In the genomic region with DNA sequence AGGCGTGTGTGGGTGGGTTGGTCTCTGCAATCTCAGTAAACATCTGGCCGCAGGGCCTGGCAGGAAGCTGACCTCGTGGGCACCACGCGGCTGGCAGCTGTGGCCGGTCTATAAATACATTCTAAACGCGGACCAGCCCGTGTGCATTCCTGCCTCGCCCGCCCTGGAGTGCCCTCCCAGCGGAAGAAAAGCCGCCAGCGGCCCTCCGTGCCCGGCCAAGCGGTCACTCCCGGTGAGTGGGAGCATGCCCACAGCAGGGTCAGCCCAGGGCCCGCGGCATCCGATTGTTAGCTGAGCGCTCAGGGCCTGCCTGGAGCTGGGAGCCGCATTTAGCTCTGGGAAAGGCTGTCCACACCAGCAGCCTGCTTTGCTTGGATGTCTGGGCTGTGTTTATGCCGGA, we compare ENCODE assay signal across 15 cellular contexts. TPM values are rescaled to one million over a fixed set of nuclear protein-coding genes. Genes with fewer than 3 reads are reported as not detected.
A peak's percentile ranks its signal among the peaks of the same experiment; 100 is the strongest.
DNase-seq lines count a peak whose midpoint lies in the region; TF ChIP-seq lines count a peak whose summit lies in the region.
"Had no signal": no experiment of that assay in that cellular context is flagged by ENCODE, and none has a peak within 500 bp of the region (broad histone marks: within the 10 kb centered on the region; RNA-seq: fewer than 3 reads in every experiment).

No MANE protein-coding gene starts in this region.

- H3K4me1 ChIP-seq in smooth muscle cell (ENCODE audit: low read depth): no peaks in the 10 kb centered on the region

- DNase-seq in AG10803 (ENCODE audit: low read depth): peak; percentile 69
- peak; percentile 48 for DNase-seq in RPMI8226
- DNase-seq in head of caudate nucleus: peak in 31 of 42 donors; percentile 22 to 69 (median 46)
- DNase-seq in pons (ENCODE audit: low spot score): peak; percentile 55
- DNase-seq in smooth muscle cell (lab: John Stamatoyannopoulos, UW; ENCODE audit: unreplicated experiment): no peak
- DNase-seq in NCI-H146 (lab: John Stamatoyannopoulos, UW): no peak
- DNase-seq in stimulated activated CD8-positive, alpha-beta memory T cell treated with anti-CD3 and anti-CD28 coated beads, Interleukin-4, amount 100 ng/mL, for 48 hours: no peak
- no peak for DNase-seq in ecto neural progenitor cell (ENCODE audit: low spot score)
- DNase-seq: activated effector memory CD4-positive, alpha-beta T cell treated with Interleukin-2 at 50 U/mL for 16 hours; GDM1; kidney glomerular epithelial cell; natural killer cell; NCI-H774; T-cell had no signal

- no peaks in the 10 kb centered on the region for H3K36me3 ChIP-seq in smooth muscle cell (ENCODE audit: low read depth)
- H3K36me3 ChIP-seq: upper lobe of left lung had no signal

- H3K27ac ChIP-seq in smooth muscle cell (ENCODE audit: low read depth): no peak overlapping the region
- H3K27ac ChIP-seq: upper lobe of left lung had no signal

- peaks cover 98% of the 10 kb centered on the region for H4K20me1 ChIP-seq in smooth muscle cell (ENCODE audit: low read depth)

- no peaks in the 10 kb centered on the region for H3F3A ChIP-seq in smooth muscle cell (ENCODE audit: low read depth)

- TF ChIP-seq CTCF in AG10803 (conservative IDR thresholded peaks at IDR 0.05; ENCODE audit: low read length) (no peak), smooth muscle cell (IDR thresholded peaks at IDR 0.05; ENCODE audit: borderline replicate concordance, insufficient read depth, poor library complexity, severe bottlenecking) (no peak)

- no peak overlapping the region for H3K9ac ChIP-seq in smooth muscle cell (ENCODE audit: low read depth)

- H3K4me3 ChIP-seq in AG10803 (ENCODE audit: low read length): no peak overlapping the region
- H3K4me3 ChIP-seq in smooth muscle cell: no peak overlapping the region
- H3K4me3 ChIP-seq: upper lobe of left lung had no signal

- H3K27me3 ChIP-seq in smooth muscle cell (ENCODE audit: low read depth): no peaks in the 10 kb centered on the region
- H3K27me3 ChIP-seq: upper lobe of left lung had no signal

- no peaks in the 10 kb centered on the region for H3K9me3 ChIP-seq in smooth muscle cell (replicated peaks; ENCODE audit: low read depth)
- H3K9me3 ChIP-seq: upper lobe of left lung had no signal

- no peak overlapping the region for H3K4me2 ChIP-seq in smooth muscle cell

- H3K79me2 ChIP-seq in smooth muscle cell (ENCODE audit: low read depth): peaks cover 21% of the 10 kb centered on the region

- WGBS in smooth muscle cell (ENCODE audit: low lambda C conversion rate): 88% methylated on average over 23 of the region's 24 CpGs

- intact Hi-C loops in head of caudate nucleus (cut with DNase I): no loop called here

- H2AFZ ChIP-seq in smooth muscle cell (ENCODE audit: low read depth): no peak overlapping the region

RNA-seq across cellular contexts. Expression of gene ZNF469, which starts 10.3 kb away (rescaled TPM):
- 5.3 and 6.2 TPM in 2 replicates for total RNA-seq in smooth muscle cell
- polyA plus RNA-seq in smooth muscle cell: 5.0 and 6.7 TPM in 2 replicates

Comparison
In these comparisons a context has a peak if more than half of its experiments do, and no peak if none do; other contexts are left out.
1. DNase-seq: peak in AG10803 (single experiment), RPMI8226 (single experiment), head of caudate nucleus (31 of 42) and pons (single experiment); none in smooth muscle cell (single experiment), NCI-H146 (single experiment), stimulated activated CD8-positive, alpha-beta memory T cell treated with anti-CD3 and anti-CD28 coated beads, Interleukin-4, amount 100 ng/mL, for 48 hours (single experiment) and ecto neural progenitor cell (single experiment).